Comparison of ENCODE assay signal across 11 cellular contexts in the genomic region with DNA sequence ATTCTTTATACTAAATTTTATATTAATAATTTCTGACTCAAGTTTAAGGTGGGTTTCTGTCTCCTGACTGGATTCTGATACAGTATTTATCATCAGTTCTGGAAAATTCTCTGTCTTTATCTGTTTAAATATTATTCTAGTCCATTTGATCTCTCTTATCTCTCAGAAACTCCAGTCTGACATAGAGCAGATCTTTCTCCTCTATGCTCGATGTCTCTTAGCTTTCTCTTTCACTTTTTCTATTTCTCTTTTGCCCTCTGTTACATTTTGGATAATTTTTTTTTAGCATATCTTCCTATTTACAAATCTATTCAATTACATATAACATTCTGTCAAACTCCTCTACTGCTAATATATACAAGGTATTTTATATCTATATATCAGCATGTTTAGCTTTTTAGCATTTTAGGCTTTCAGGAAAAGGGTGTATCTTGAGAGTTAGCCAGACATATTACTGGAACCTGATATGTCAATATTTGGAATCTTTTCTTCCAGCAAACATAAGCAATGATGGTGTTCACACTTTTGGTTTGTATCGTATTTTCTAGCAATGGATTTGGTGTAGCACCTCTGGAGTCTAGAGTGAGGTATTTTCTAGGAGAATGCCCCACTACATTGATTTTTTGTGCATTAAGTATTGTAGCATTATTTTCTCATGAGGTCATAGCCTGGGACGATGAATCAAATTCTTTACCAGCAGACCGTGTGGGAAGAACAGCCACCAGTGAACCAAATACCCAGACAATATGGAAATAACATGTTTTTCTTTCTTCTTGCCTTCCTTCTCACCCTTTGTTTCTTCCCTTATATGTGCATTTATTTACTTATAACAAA. TPM values are rescaled to one million over a fixed set of nuclear protein-coding genes. Genes with fewer than 3 reads are reported as not detected.
DNase-seq lines count a peak whose midpoint lies in the region; ATAC-seq and TF ChIP-seq lines count a peak whose summit lies in the region.
"Had no signal": no experiment of that assay in that cellular context is flagged by ENCODE, and none has a peak within 500 bp of the region (broad histone marks: within the 10 kb centered on the region; RNA-seq: fewer than 3 reads in every experiment).

No MANE protein-coding gene starts in this region.

- no peaks in the 10 kb centered on the region for H3K36me3 ChIP-seq in subcutaneous abdominal adipose tissue (ENCODE audit: control insufficient read depth in 5 of 5, insufficient read depth in 5 of 5, low read length in 5 of 5)
- no peaks in the 10 kb centered on the region for H3K36me3 ChIP-seq in H7 (replicated peaks; ENCODE audit: control insufficient read depth, insufficient read depth, low read length)

- intact Hi-C loops in activated CD8-positive, alpha-beta T cell treated with anti-CD3 and anti-CD28 coated beads for 36 hours (cut with micrococcal nuclease), result no loop called here

- H3K36me3 Mint-ChIP-seq in T-helper 1 cell treated with Interleukin-12 subunit alpha and Interleukin-12 subunit beta and Interleukin-4 antibody, amounts not matched to agents 30 μg/mL and 1 μg/mL, for 36 hours (ENCODE audit: low read depth), result no peaks in the 10 kb centered on the region
- no peaks in the 10 kb centered on the region for H3K36me3 Mint-ChIP-seq in activated CD8-positive, alpha-beta T cell treated with anti-CD3 and anti-CD28 coated beads for 36 hours (ENCODE audit: low read depth)
- H3K36me3 Mint-ChIP-seq: stimulated activated memory B cell treated with anti-CD40 and anti-IgM and Interleukin-4, amounts not matched to agents 10 μg/mL and 1 μg/mL and 100 μg/mL, for 72 hours had no signal

- peak overlapping the region; percentile 99 for H3K27ac ChIP-seq in subcutaneous abdominal adipose tissue (ENCODE audit: low read depth, low read length)
- H3K27ac ChIP-seq: 22Rv1 had no signal

- H3K9me3 Mint-ChIP-seq in T-helper 1 cell treated with Interleukin-12 subunit alpha and Interleukin-12 subunit beta and Interleukin-4 antibody, amounts not matched to agents 30 μg/mL and 1 μg/mL, for 36 hours, result no peaks in the 10 kb centered on the region
- no peaks in the 10 kb centered on the region for H3K9me3 Mint-ChIP-seq in activated CD8-positive, alpha-beta T cell treated with anti-CD3 and anti-CD28 coated beads for 36 hours

- no peaks in the 10 kb centered on the region for H3K9me3 ChIP-seq in subcutaneous abdominal adipose tissue (ENCODE audit: control insufficient read depth in 5 of 5, low read length in 5 of 5)

- POLR2A ChIA-PET in activated CD8-positive, alpha-beta T cell treated with anti-CD3 and anti-CD28 coated beads for 36 hours (lab: Charles Lee), result interaction anchor here (0.7 kb wide), 1 partner anchor 171 kb away, joined by 3 read pairs; no protein-coding TSS in a partner anchor

- CTCF ChIA-PET in activated CD8-positive, alpha-beta T cell treated with anti-CD3 and anti-CD28 coated beads for 36 hours (lab: Charles Lee), result no interaction called here

- H3K27me3 Mint-ChIP-seq in T-helper 1 cell treated with Interleukin-12 subunit alpha and Interleukin-12 subunit beta and Interleukin-4 antibody, amounts not matched to agents 30 μg/mL and 1 μg/mL, for 36 hours (ENCODE audit: low read depth), result peaks cover 20% of the 10 kb centered on the region
- H3K27me3 Mint-ChIP-seq in activated CD8-positive, alpha-beta T cell treated with anti-CD3 and anti-CD28 coated beads for 36 hours, result peaks cover 13% of the 10 kb centered on the region

- H3K4me3 Mint-ChIP-seq in T-helper 1 cell treated with Interleukin-12 subunit alpha and Interleukin-12 subunit beta and Interleukin-4 antibody, amounts not matched to agents 30 μg/mL and 1 μg/mL, for 36 hours, result peak overlapping the region; percentile 12
- H3K4me3 Mint-ChIP-seq in activated CD8-positive, alpha-beta T cell treated with anti-CD3 and anti-CD28 coated beads for 36 hours, result no peak overlapping the region
- H3K4me3 Mint-ChIP-seq: stimulated activated memory B cell treated with anti-CD40 and anti-IgM and Interleukin-4, amounts not matched to agents 10 μg/mL and 1 μg/mL and 100 μg/mL, for 72 hours had no signal

- H3K4me3 ChIP-seq in astrocyte of the cerebellum (ENCODE audit: low read depth, low read length) (no peak overlapping the region), subcutaneous abdominal adipose tissue (ENCODE audit: low read depth in 1 of 5, low read length in 5 of 5) (peak overlapping the region in 4 of 5 donors; percentile 39 to 54 (median 50)), H7 (ENCODE audit: insufficient read depth, low read depth, low read length) (no peak overlapping the region)

- TF ChIP-seq CTCF in astrocyte of the cerebellum (IDR thresholded peaks at IDR 0.05; ENCODE audit: low read depth, low read length, missing control alignments), result no peak
- TF ChIP-seq CTCF in activated CD8-positive, alpha-beta T cell treated with anti-CD3 and anti-CD28 coated beads for 36 hours (IDR thresholded peaks at IDR 0.05), result no peak

- in situ Hi-C loops in astrocyte of the cerebellum (cut with HindIII; ENCODE audit: low sequenced_read_pairs), result no loop called here

- peaks cover 5 to 48% (median 27%) of the 10 kb centered on the region in 5 donors for H3K4me1 ChIP-seq in subcutaneous abdominal adipose tissue (ENCODE audit: control insufficient read depth in 5 of 5, insufficient read depth in 5 of 5, low read length in 5 of 5)

- peaks cover 6% of the 10 kb centered on the region for H3K4me1 Mint-ChIP-seq in T-helper 1 cell treated with Interleukin-12 subunit alpha and Interleukin-12 subunit beta and Interleukin-4 antibody, amounts not matched to agents 30 μg/mL and 1 μg/mL, for 36 hours (ENCODE audit: low read depth)
- no peaks in the 10 kb centered on the region for H3K4me1 Mint-ChIP-seq in activated CD8-positive, alpha-beta T cell treated with anti-CD3 and anti-CD28 coated beads for 36 hours (ENCODE audit: low read depth)
- H3K4me1 Mint-ChIP-seq: stimulated activated memory B cell treated with anti-CD40 and anti-IgM and Interleukin-4, amounts not matched to agents 10 μg/mL and 1 μg/mL and 100 μg/mL, for 72 hours had no signal

- peak overlapping the region in 4 of 5 donors; percentile 15 to 75 (median 58) for H3K9ac ChIP-seq in subcutaneous abdominal adipose tissue (ENCODE audit: low read length in 5 of 5)

- ATAC-seq in left lobe of liver, result peak; percentile 26
- no peak for ATAC-seq in activated CD8-positive, alpha-beta T cell treated with anti-CD3 and anti-CD28 coated beads for 36 hours
- ATAC-seq: stimulated activated memory B cell treated with anti-CD40 and anti-IgM and Interleukin-4, amounts not matched to agents 10 μg/mL and 1 μg/mL and 100 μg/mL, for 72 hours had no signal

- H3K27ac Mint-ChIP-seq in T-helper 1 cell treated with Interleukin-12 subunit alpha and Interleukin-12 subunit beta and Interleukin-4 antibody, amounts not matched to agents 30 μg/mL and 1 μg/mL, for 36 hours, result no peak overlapping the region
- no peak overlapping the region for H3K27ac Mint-ChIP-seq in activated CD8-positive, alpha-beta T cell treated with anti-CD3 and anti-CD28 coated beads for 36 hours
- H3K27ac Mint-ChIP-seq: stimulated activated memory B cell treated with anti-CD40 and anti-IgM and Interleukin-4, amounts not matched to agents 10 μg/mL and 1 μg/mL and 100 μg/mL, for 72 hours had no signal

- no peaks in the 10 kb centered on the region for H3K27me3 ChIP-seq in subcutaneous abdominal adipose tissue (ENCODE audit: control insufficient read depth in 5 of 5, insufficient read depth in 4 of 5, low read length in 5 of 5)
- H3K27me3 ChIP-seq in H7 (ENCODE audit: control insufficient read depth, insufficient read depth, low read length), result no peaks in the 10 kb centered on the region

- DNase-seq in T-helper 1 cell (no peak), astrocyte of the cerebellum (ENCODE audit: low read depth) (peak; percentile 89), left lobe of liver (ENCODE audit: low spot score) (no peak), H7 (no peak), LoVo (ENCODE audit: low spot score) (no peak)
- DNase-seq in activated CD8-positive, alpha-beta T cell treated with anti-CD3 and anti-CD28 coated beads for 36 hours, result no peak
- DNase-seq: nucleus accumbens had no signal

RNA-seq across cellular contexts. Expression of gene NNMT, which starts 4.1 kb away (rescaled TPM):
- total RNA-seq in left lobe of liver, result 588 TPM
- total RNA-seq in H7 (2014; rRNA removed; shearing (Covaris generic)), result not detected in 2 replicates
- not detected for total RNA-seq in activated CD8-positive, alpha-beta T cell treated with anti-CD3 and anti-CD28 coated beads for 36 hours

Comparison
In these comparisons a context has a peak if more than half of its experiments do, and no peak if none do; other contexts are left out.
1. H3K4me3 ChIP-seq: peak in subcutaneous abdominal adipose tissue (4 of 5); none in astrocyte of the cerebellum (single experiment) and H7 (single experiment).
2. RNA of gene NNMT, which starts 4.1 kb away (total RNA-seq): 588 TPM in left lobe of liver (single experiment); not detected in H7 and not detected in activated CD8-positive, alpha-beta T cell treated with anti-CD3 and anti-CD28 coated beads for 36 hours; every median in the first group is over 100 times any median in the second.